ENCODE assay signal across 27 cellular contexts in the genomic region with DNA sequence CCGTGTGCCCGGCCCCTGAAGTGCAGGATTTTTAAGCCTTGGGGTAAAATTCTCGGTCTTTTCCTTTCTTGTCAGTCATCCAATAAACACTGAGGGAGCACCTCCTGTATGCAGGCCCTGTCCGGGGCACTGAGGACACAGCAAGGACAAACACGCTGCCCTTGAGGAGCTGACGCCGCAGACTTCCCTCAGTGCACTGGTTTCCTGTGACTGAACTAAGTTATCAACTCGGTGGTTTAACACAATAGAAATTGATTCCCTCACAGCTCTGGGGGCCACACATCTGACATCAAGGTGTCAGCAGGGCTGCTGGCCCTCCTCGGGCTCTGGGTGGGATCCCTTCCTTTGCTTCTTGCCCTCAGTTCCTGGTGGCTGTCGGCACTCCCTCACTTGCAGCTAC.
"Had no signal": no experiment of that assay in that cellular context is flagged by ENCODE, and none has a peak within 500 bp of the region (broad histone marks: within the 10 kb centered on the region; RNA-seq: fewer than 3 reads in every experiment).

No MANE protein-coding gene starts in this region.

- H3K36me3 ChIP-seq: adrenal gland had no signal

- H3K4me1 ChIP-seq: adrenal gland had no signal

- H3K4me3 Mint-ChIP-seq: activated CD8-positive, alpha-beta T cell treated with anti-CD3 and anti-CD28 coated beads for 36 hours; activated naive CD4-positive, alpha-beta T cell treated with anti-CD3 and anti-CD28 coated beads, Interleukin-2, amount 10 ng/mL, durations not matched to agents 7 days and 5 days; activated naive CD8-positive, alpha-beta T cell treated with anti-CD3 and anti-CD28 coated beads, Interleukin-2, amount 10 ng/mL, durations not matched to agents 7 days and 5 days; activated T-cell treated with anti-CD3 and anti-CD28 coated beads, Interleukin-2, amount 50 U/mL, for 72 hours; T-helper 2 cell treated with Interferon-gamma antibody and Interleukin-4, amounts not matched to agents 5 μg/mL and 100 μg/mL, for 36 hours had no signal

- DNase-seq: activated CD4-positive, alpha-beta T cell treated with anti-CD3 and anti-CD28 coated beads for 4 hours; activated CD8-positive, alpha-beta memory T cell treated with anti-CD3 and anti-CD28 coated beads, Interleukin-2, amount 50 U/mL, for 4 hours; activated CD8-positive, alpha-beta T cell treated with anti-CD3 and anti-CD28 coated beads for 36 hours; activated gamma-delta T cell treated with Interleukin-2 at 50 U/mL for 16 hours; activated naive CD4-positive, alpha-beta T cell treated with anti-CD3 and anti-CD28 coated beads, Interleukin-2, amount 10 ng/mL, durations not matched to agents 7 days and 5 days; activated naive CD8-positive, alpha-beta T cell treated with anti-CD3 and anti-CD28 coated beads, Interleukin-2, amount 10 ng/mL, durations not matched to agents 7 days and 5 days; activated T-cell treated with anti-CD3 and anti-CD28 coated beads, Interleukin-2, amount 50 U/mL, for 72 hours; adrenal gland; anterior cingulate cortex; NCI-H1092; NCI-H1417; NCI-H1694; NCI-H2029; NCI-H2107; NCI-H2171 treated with DMSO at 0.1 percent for 48 hours; NCI-H226; NCI-H526; NCI-H82; RPMI8226; SK-N-SH; T-helper 1 cell had no signal

- H3K27ac Mint-ChIP-seq: activated CD8-positive, alpha-beta T cell treated with anti-CD3 and anti-CD28 coated beads for 36 hours; activated naive CD4-positive, alpha-beta T cell treated with anti-CD3 and anti-CD28 coated beads, Interleukin-2, amount 10 ng/mL, durations not matched to agents 7 days and 5 days; activated naive CD8-positive, alpha-beta T cell treated with anti-CD3 and anti-CD28 coated beads, Interleukin-2, amount 10 ng/mL, durations not matched to agents 7 days and 5 days; activated T-cell treated with anti-CD3 and anti-CD28 coated beads, Interleukin-2, amount 50 U/mL, for 72 hours; activated T-helper 2 cell treated with anti-CD3 and anti-CD28 coated beads, Interferon-gamma antibody, Interleukin-2, Interleukin-4, amounts not matched to agents 10 μg/mL and 5 μg/mL and 100 μg/mL, durations not matched to agents 14 hours and 24 hours and 36 hours; T-helper 2 cell treated with Interferon-gamma antibody and Interleukin-4, amounts not matched to agents 5 μg/mL and 100 μg/mL, for 36 hours had no signal

- H3K27ac ChIP-seq: adrenal gland, KMS-11 had no signal

- H3K27me3 Mint-ChIP-seq: activated CD8-positive, alpha-beta T cell treated with anti-CD3 and anti-CD28 coated beads for 36 hours; activated naive CD4-positive, alpha-beta T cell treated with anti-CD3 and anti-CD28 coated beads, Interleukin-2, amount 10 ng/mL, durations not matched to agents 7 days and 5 days; activated naive CD8-positive, alpha-beta T cell treated with anti-CD3 and anti-CD28 coated beads, Interleukin-2, amount 10 ng/mL, durations not matched to agents 7 days and 5 days had no signal

- H3K4me2 ChIP-seq: KMS-11, SK-N-SH had no signal

- ATAC-seq: activated CD4-positive, CD25-positive, alpha-beta regulatory T cell treated with anti-CD3 and anti-CD28 coated beads, Interleukin-2, amount 50 U/mL, for 24 hours; activated CD8-positive, alpha-beta T cell treated with anti-CD3 and anti-CD28 coated beads for 36 hours; activated T-cell treated with anti-CD3 and anti-CD28 coated beads, Interleukin-2, amount 50 U/mL, for 72 hours; Panc1; Right ventricle myocardium inferior had no signal

- H3K9me3 ChIP-seq: adrenal gland, SK-N-SH had no signal

- H3K9ac ChIP-seq: KMS-11, SK-N-SH had no signal

- H3K4me3 ChIP-seq: adrenal gland had no signal

- H3K36me3 Mint-ChIP-seq: activated naive CD4-positive, alpha-beta T cell treated with anti-CD3 and anti-CD28 coated beads, Interleukin-2, amount 10 ng/mL, durations not matched to agents 7 days and 5 days had no signal

- H3K4me1 Mint-ChIP-seq: activated naive CD4-positive, alpha-beta T cell treated with anti-CD3 and anti-CD28 coated beads, Interleukin-2, amount 10 ng/mL, durations not matched to agents 7 days and 5 days; activated naive CD8-positive, alpha-beta T cell treated with anti-CD3 and anti-CD28 coated beads, Interleukin-2, amount 10 ng/mL, durations not matched to agents 7 days and 5 days had no signal

- H3K27me3 ChIP-seq: adrenal gland had no signal

- H3K9me3 Mint-ChIP-seq: activated CD8-positive, alpha-beta T cell treated with anti-CD3 and anti-CD28 coated beads for 36 hours; activated naive CD4-positive, alpha-beta T cell treated with anti-CD3 and anti-CD28 coated beads, Interleukin-2, amount 10 ng/mL, durations not matched to agents 7 days and 5 days; activated naive CD8-positive, alpha-beta T cell treated with anti-CD3 and anti-CD28 coated beads, Interleukin-2, amount 10 ng/mL, durations not matched to agents 7 days and 5 days; activated T-cell treated with anti-CD3 and anti-CD28 coated beads, Interleukin-2, amount 50 U/mL, for 72 hours; activated T-helper 2 cell treated with anti-CD3 and anti-CD28 coated beads, Interferon-gamma antibody, Interleukin-2, Interleukin-4, amounts not matched to agents 10 μg/mL and 5 μg/mL and 100 μg/mL, durations not matched to agents 14 hours and 24 hours and 36 hours; T-helper 2 cell treated with Interferon-gamma antibody and Interleukin-4, amounts not matched to agents 5 μg/mL and 100 μg/mL, for 36 hours had no signal
